ENCODE assay signal across 8 cellular contexts in the genomic region with DNA sequence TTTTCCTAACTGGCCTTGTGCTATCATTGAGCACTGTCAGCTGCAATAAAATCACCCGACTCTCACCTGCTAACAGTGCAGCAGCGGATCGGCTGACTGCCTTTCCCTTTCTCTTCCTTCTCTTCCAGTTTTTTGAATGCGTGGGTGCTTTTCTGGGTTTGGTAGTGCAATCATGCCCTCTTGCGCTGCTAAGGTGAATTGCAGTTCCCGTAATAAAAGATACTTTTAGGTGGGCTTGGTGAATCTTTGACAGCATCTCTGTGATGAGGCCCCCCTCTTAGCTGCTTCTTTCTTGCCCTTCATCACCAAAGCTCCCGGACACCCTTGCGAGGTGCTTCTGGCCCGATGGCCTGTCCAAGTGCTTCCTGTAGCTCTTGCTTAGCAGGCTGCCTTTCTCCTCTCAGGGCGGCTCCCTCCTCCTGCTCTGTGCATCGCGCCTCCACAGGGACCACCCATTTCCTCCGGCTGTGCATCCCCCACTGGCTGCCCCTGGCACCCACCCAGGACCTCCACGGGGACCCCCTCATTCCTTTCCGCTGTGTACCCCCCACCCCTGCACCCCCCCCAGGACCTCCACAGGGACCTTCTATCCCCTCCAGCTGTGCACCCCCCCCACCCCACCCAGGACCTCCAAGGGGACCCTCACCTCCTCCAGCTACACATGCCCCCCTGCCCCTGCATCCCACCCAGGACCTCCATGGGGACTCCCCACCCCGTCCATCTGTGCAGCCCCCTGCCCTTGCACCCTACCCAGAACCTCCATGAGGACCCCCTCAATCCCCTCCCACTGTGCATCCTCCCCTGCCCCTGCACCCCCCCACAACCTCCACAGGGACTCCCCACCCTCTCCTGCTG. TPM values are rescaled to one million over a fixed set of nuclear protein-coding genes. Genes with fewer than 3 reads are reported as not detected.
A peak's percentile ranks its signal among the peaks of the same experiment; 100 is the strongest.
DNase-seq lines count a peak whose midpoint lies in the region; ATAC-seq, FAIRE-seq and TF ChIP-seq lines count a peak whose summit lies in the region.

No MANE protein-coding gene starts in this region.

- no peak for TF ChIP-seq POLR2A in NB4 (IDR thresholded peaks at IDR 0.05; ENCODE audit: extremely low read depth, insufficient read length)
- TF ChIP-seq POLR2A in GM12878 (IDR thresholded peaks at IDR 0.05; ENCODE audit: low read depth, low read length) = no peak
- TF ChIP-seq POLR2A in gastrocnemius medialis (IDR thresholded peaks at IDR 0.05) = no peak

- RAD21 ChIA-PET in GM12878 (lab: Charles Lee; ENCODE audit: unreplicated experiment) = interaction anchor here (0.6 to 4.8 kb wide), 12 partner anchors 11 to 732 kb away, joined by 3 to 19 read pairs (median 4); no protein-coding TSS in a partner anchor

- POLR2A ChIA-PET in GM12878 (lab: Charles Lee) = no interaction called here

- in situ Hi-C loops in GM12878 (cut with MboI) = no loop called here
- in situ Hi-C loops in gastrocnemius medialis (cut with MboI; ENCODE audit: low sequenced_read_pairs in 4 of 4) = loop anchor here (10.0 to 25.0 kb wide), 2 partner anchors 93 to 95 kb away; no protein-coding TSS in a partner anchor

- BruUV-seq in GM12878 (replicated peaks; lab: Mats Ljungman, UMichigan) = no TSS peak

- TF ChIP-seq EP300 in GM12878 (IDR thresholded peaks at IDR 0.05; ENCODE audit: borderline replicate concordance in 1 of 2, control insufficient read depth in 1 of 2, low read depth in 2 of 2, low read length in 2 of 2) = no peak

- DNase-seq in GM03348 (ENCODE audit: low spot score) (peak; percentile 85), NB4 (ENCODE audit: low read depth) (peak; percentile 64), GM12878 (ENCODE audit: low read depth, low spot score) (no peak), hepatocyte (ENCODE audit: low spot score) (peak; percentile 81), gastrocnemius medialis (peak; percentile 46 to 56)

- H3K9me3 ChIP-seq in GM12878 (replicated peaks; ENCODE audit: control insufficient read depth, insufficient read depth, low read length) = no peaks in the 10 kb centered on the region
- no peaks in the 10 kb centered on the region for H3K9me3 ChIP-seq in hepatocyte (ENCODE audit: low read depth)
- no peaks in the 10 kb centered on the region for H3K9me3 ChIP-seq in gastrocnemius medialis

- TF ChIP-seq RAD21 in GM12878 (IDR thresholded peaks at IDR 0.05; ENCODE audit: insufficient read depth, low read depth, low read length) = peak; percentile 98

- H3K27me3 ChIP-seq in GM12878 (replicated peaks in 1 of 2; ENCODE audit: control insufficient read depth in 2 of 2, insufficient read depth in 2 of 2, low read length in 1 of 2) (no peaks in the 10 kb centered on the region), hepatocyte (peaks cover 8% of the 10 kb centered on the region), gastrocnemius medialis (no peaks in the 10 kb centered on the region)

- peak; percentile 93 for FAIRE-seq in GM12878 (lab: Jason Lieb, UNC)

- H3K9me2 ChIP-seq in hepatocyte (replicated peaks; ENCODE audit: insufficient read depth) = no peaks in the 10 kb centered on the region

- H3K4me2 ChIP-seq in GM12878 (ENCODE audit: control insufficient read depth, insufficient read depth) = peak overlapping the region; percentile 68
- H3K4me2 ChIP-seq in hepatocyte = peak overlapping the region; percentile 65

- H3K9ac ChIP-seq in GM12878 (ENCODE audit: control insufficient read depth, insufficient read depth, low read length) = no peak overlapping the region

- no peak overlapping the region for H3K27ac ChIP-seq in GM12878 (ENCODE audit: control insufficient read depth, insufficient read depth)
- no peak overlapping the region for H3K27ac ChIP-seq in hepatocyte
- no peak overlapping the region for H3K27ac ChIP-seq in gastrocnemius medialis

- H3K36me3 ChIP-seq in GM12878 (ENCODE audit: control insufficient read depth in 2 of 2, insufficient read depth in 2 of 2, low read length in 1 of 2) (no peaks in the 10 kb centered on the region), hepatocyte (replicated peaks; ENCODE audit: insufficient read depth, low read depth) (no peaks in the 10 kb centered on the region), gastrocnemius medialis (no peaks in the 10 kb centered on the region)

- H3K4me3 ChIP-seq in NB4 (ENCODE audit: low read depth, low read length) = no peak overlapping the region
- H3K4me3 ChIP-seq in GM12878 = no peak overlapping the region
- H3K4me3 ChIP-seq in hepatocyte = no peak overlapping the region
- H3K4me3 ChIP-seq in gastrocnemius medialis = peak overlapping the region in 3 of 4 donors; percentile 18 to 33 (median 30)

- intact Hi-C loops in GM12878 (cut with micrococcal nuclease; ENCODE audit: unreplicated experiment) (loop anchor here (1.0 to 2.0 kb wide), 2 partner anchors 24 to 69 kb away; no protein-coding TSS in a partner anchor), gastrocnemius medialis (cut with DNase I; ENCODE audit: low total_unique reads) (loop anchor here (1.0 kb wide), 1 partner anchor 24 kb away; no protein-coding TSS in a partner anchor)

- H3K79me2 ChIP-seq in GM12878 (ENCODE audit: control insufficient read depth, insufficient read depth, low read length) (no peaks in the 10 kb centered on the region), hepatocyte (no peaks in the 10 kb centered on the region)

- peak; percentile 66 for ATAC-seq in SK-N-SH treated with all-trans-retinoic acid at 6 μM for 48 hours
- peak; percentile 26 for ATAC-seq in GM12878
- ATAC-seq in gastrocnemius medialis = peak in 1 of 2 donors; percentile 76
- ATAC-seq in HG03442 (IDR thresholded peaks at IDR 0.05; ENCODE audit: unreplicated experiment) = no peak
- ATAC-seq in HG03108 (IDR thresholded peaks at IDR 0.05; ENCODE audit: unreplicated experiment) = no peak

- H3K4me1 ChIP-seq in GM12878 (ENCODE audit: control insufficient read depth, insufficient read depth, low read length) (peaks cover 19% of the 10 kb centered on the region), hepatocyte (ENCODE audit: insufficient read depth) (no peaks in the 10 kb centered on the region), gastrocnemius medialis (peaks cover 20 to 24% of the 10 kb centered on the region in 2 donors)

- WGBS in GM12878 (ENCODE audit: insufficient coverage, insufficient replicate concordance, low lambda C conversion rate, missing lambda C conversion rate) = 9% methylated on average over 13 of the region's 16 CpGs
- 12% methylated on average over 8 of the region's 16 CpGs for WGBS in hepatocyte (ENCODE audit: low lambda C conversion rate, missing lambda C conversion rate)

- TF ChIP-seq CTCF in NB4 (IDR thresholded peaks at IDR 0.05; ENCODE audit: low read depth, low read length) (peak; percentile 72), GM12878 (IDR thresholded peaks at IDR 0.05 in 2 of 3, conservative IDR thresholded peaks at IDR 0.05 in 1 of 3; ENCODE audit: control insufficient read depth in 2 of 3, extremely low read depth in 1 of 3, insufficient read depth in 1 of 3, low read depth in 3 of 3, low read length in 3 of 3) (peak; percentile 82 to 97 (median 95)), hepatocyte (IDR thresholded peaks at IDR 0.05; ENCODE audit: poor library complexity) (peak; percentile 91), gastrocnemius medialis (IDR thresholded peaks at IDR 0.05 in 4 of 5, conservative IDR thresholded peaks at IDR 0.05 in 1 of 5) (peak; percentile 79 to 94 (median 87))

- peak overlapping the region; percentile 40 for H2AFZ ChIP-seq in GM12878 (ENCODE audit: control insufficient read depth, low read depth, low read length)
- no peak overlapping the region for H2AFZ ChIP-seq in hepatocyte

- H4K20me1 ChIP-seq in GM12878 (ENCODE audit: control insufficient read depth, insufficient read depth) = no peaks in the 10 kb centered on the region
- H4K20me1 ChIP-seq in hepatocyte (ENCODE audit: insufficient read depth, poor library complexity, severe bottlenecking) = no peaks in the 10 kb centered on the region

- CTCF ChIA-PET in GM12878 (lab: Yijun Ruan, JAX) = interaction anchor here (0.5 to 14.3 kb wide), 24 partner anchors 8 to 412 kb away, joined by 3 to 271 read pairs (median 5); partner anchors contain the start of genes RPL32 and TSEN2

- SMC1A ChIA-PET in GM12878 (lab: Charles Lee; ENCODE audit: uncharacterized antibody, unreplicated experiment) = interaction anchor here (0.7 to 8.4 kb wide), 7 partner anchors 10 to 186 kb away, joined by 3 to 103 read pairs (median 3); no protein-coding TSS in a partner anchor

TF ChIP-seq in SK-N-SH treated with all-trans-retinoic acid at 6 μM for 48 hours, 23 proteins besides CTCF, POLR2A, EP300 and RAD21 (continues in another document):
- TF ChIP-seq GLIS3 (CRISPR knock-in tag; IDR thresholded peaks at IDR 0.05) = no peak
- no peak for TF ChIP-seq ESRRG (CRISPR knock-in tag; IDR thresholded peaks at IDR 0.05)
- TF ChIP-seq ZFP3 (CRISPR knock-in tag; IDR thresholded peaks at IDR 0.05) = no peak
- no peak for TF ChIP-seq PPARA (CRISPR knock-in tag; IDR thresholded peaks at IDR 0.05; ENCODE audit: borderline replicate concordance)

TF ChIP-seq in GM12878, 131 proteins besides CTCF, POLR2A, EP300 and RAD21 (continues in another document):
- peak; percentile 95 for TF ChIP-seq SMC3 (IDR thresholded peaks at IDR 0.05; ENCODE audit: borderline replicate concordance, low read length)
- TF ChIP-seq SPI1 (IDR thresholded peaks at IDR 0.05; ENCODE audit: borderline replicate concordance, insufficient read depth, low read depth, low read length) = no peak
- peak; percentile 31 to 61; a peak in 3 of 4 replicates for TF ChIP-seq BHLHE40 (IDR thresholded peaks at IDR 0.05; ENCODE audit: borderline replicate concordance in 1 of 2, low read depth in 2 of 2, low read length in 1 of 2)
- no peak for TF ChIP-seq FOXK2 (IDR thresholded peaks at IDR 0.05)

RNA-seq across cellular contexts. Expression of gene RPL32, which starts 50.8 kb away (rescaled TPM):
- total RNA-seq in GM12878 (2013; cell fraction: nucleolus; rRNA removed) = 220 and 242 TPM in 2 replicates
- total RNA-seq in GM12878 (2014; rRNA removed) = 2,707 and 2,818 TPM in 2 replicates
- 3,926 and 3,952 TPM in 2 replicates for total RNA-seq in GM12878 (2014; rRNA removed; fragmentation: Illumina TruSeq; extraction: Trizol)
- 2,298 and 2,376 TPM in 2 replicates for total RNA-seq in GM12878 (2021)
- polyA plus RNA-seq in GM12878 (2011; ENCODE audit: low read depth) = 3,831 TPM
- 3,443 and 3,447 TPM in 2 replicates for polyA plus RNA-seq in GM12878 (2011; rRNA removed)
- 2,094 and 3,074 TPM in 2 replicates for polyA plus RNA-seq in GM12878 (2011; cell fraction: cytosol; rRNA removed)
- 755 and 1,231 TPM in 2 replicates for polyA plus RNA-seq in GM12878 (2011; cell fraction: nucleus; rRNA removed)
- polyA plus RNA-seq in GM12878 (2012) = 5,378 and 5,555 TPM in 2 replicates
- 5,147 and 5,597 TPM in 2 replicates for polyA plus RNA-seq in GM12878 (2014; fragmentation: Illumina TruSeq; extraction: Trizol)
- polyA plus RNA-seq in GM12878 (2014; fragmentation: Nextera tagmentation; extraction: Ambion mirVana) = 1,000 to 10,000 TPM; 3,252 to 3,662 TPM
- 4,075 and 4,194 TPM in 2 replicates for polyA plus RNA-seq in GM12878 (2014; rRNA removed)
- polyA plus RNA-seq in GM12878 (2016; fragmentation: Nextera tagmentation; extraction: Ambion mirVana) = 1,000 to 10,000 TPM; 1,533 to 1,667 TPM
- polyA minus RNA-seq in GM12878 (2011; rRNA and poly(A)+ RNA removed) = 1,701 and 1,707 TPM in 2 replicates
- 779 and 848 TPM in 2 replicates for polyA minus RNA-seq in GM12878 (2011; cell fraction: cytosol; rRNA and poly(A)+ RNA removed)
- 190 and 283 TPM in 2 replicates for polyA minus RNA-seq in GM12878 (2011; cell fraction: nucleus; rRNA and poly(A)+ RNA removed)
- 897 TPM in 2 replicates for total RNA-seq in hepatocyte
- polyA plus RNA-seq in hepatocyte = 666 and 751 TPM in 2 replicates
- 1,000 to 10,000 TPM in 2 of 4 donors, 100 to 1,000 TPM in 2; 765 to 1,204 (median 990) TPM for total RNA-seq in gastrocnemius medialis

Comparison
In these comparisons a context has a peak if more than half of its experiments do, and no peak if none do; other contexts are left out.
1. H3K4me3 ChIP-seq: peak in gastrocnemius medialis (3 of 4); none in NB4 (single experiment), GM12878 (single experiment) and hepatocyte (single experiment).
2. ATAC-seq: peak in SK-N-SH treated with all-trans-retinoic acid at 6 μM for 48 hours (single experiment) and GM12878 (single experiment); none in HG03442 (single experiment) and HG03108 (single experiment).
3. Peak in every context shown above with its lines, with median percentiles within 50 percentile points of each other: CTCF ChIP-seq.